Comparison of ENCODE assay signal across 19 cellular contexts in the genomic region with DNA sequence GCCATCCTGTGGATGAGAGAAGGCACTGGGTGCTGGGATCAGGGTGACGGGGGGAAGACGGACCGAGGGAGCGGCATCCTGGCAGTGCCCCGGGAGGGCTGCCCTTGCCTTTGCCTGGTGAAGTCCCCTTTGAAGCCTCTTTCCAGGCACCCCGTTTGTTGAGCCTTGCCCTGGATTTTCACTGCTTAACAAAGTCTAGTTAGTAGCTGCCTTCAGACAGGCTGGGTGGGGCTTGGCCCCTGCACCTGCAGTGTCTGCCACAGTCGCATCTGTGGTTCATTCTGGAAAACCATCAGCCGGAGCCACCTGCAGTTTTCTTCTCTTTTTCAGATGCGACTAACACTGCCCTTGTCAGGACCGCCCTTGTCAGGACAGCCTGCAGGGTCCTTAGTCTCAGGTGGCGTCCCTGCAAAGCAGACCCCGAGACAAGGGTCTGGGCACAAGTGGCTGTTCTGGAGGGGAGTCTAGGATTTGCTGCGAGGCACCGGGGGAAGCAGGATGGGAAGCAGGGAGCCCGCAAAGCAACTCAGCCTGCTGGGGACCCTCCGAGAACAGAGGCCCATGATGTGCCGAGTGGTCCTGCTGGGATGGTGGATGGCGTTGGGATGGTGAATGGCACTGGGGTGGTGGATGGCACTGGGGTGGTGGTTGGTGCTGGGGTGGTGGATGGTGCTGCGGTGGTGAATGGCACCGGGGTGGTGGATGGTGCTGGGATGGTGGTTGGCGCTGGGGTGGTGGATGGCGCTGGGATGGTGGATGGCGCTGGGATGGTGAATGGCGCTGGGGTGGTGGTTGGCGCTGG.
DNase-seq lines count a peak whose midpoint lies in the region; ATAC-seq and TF ChIP-seq lines count a peak whose summit lies in the region.
"Had no signal": no experiment of that assay in that cellular context is flagged by ENCODE, and none has a peak within 500 bp of the region (broad histone marks: within the 10 kb centered on the region; RNA-seq: fewer than 3 reads in every experiment).

No MANE protein-coding gene starts in this region.

- H3K4me1 Mint-ChIP-seq in activated B cell treated with CpG ODN at 0.5 μM for 24 hours, result peaks cover 8% of the 10 kb centered on the region
- H3K4me1 Mint-ChIP-seq: activated CD8-positive, alpha-beta memory T cell treated with anti-CD3 and anti-CD28 coated beads, Interleukin-2, amount 10 ng/mL, durations not matched to agents 7 days and 5 days; activated naive CD4-positive, alpha-beta T cell treated with anti-CD3 and anti-CD28 coated beads, Interleukin-2, amount 10 ng/mL, durations not matched to agents 7 days and 5 days had no signal

- DNase-seq in IMR-90 (no peak), activated B cell treated with CpG ODN at 0.5 μM for 24 hours (peak; percentile 8), mesenchymal stem cell (no peak), suprapubic skin (ENCODE audit: low spot score in 2 of 2) (peak; percentile 54 to 59), SW480 (ENCODE audit: low spot score) (no peak)
- no peak for DNase-seq in activated CD8-positive, alpha-beta memory T cell treated with anti-CD3 and anti-CD28 coated beads, Interleukin-2, amount 50 U/mL, for 48 hours
- DNase-seq in stimulated activated CD4-positive, alpha-beta T cell treated with anti-CD3 and anti-CD28 coated beads, Interleukin-1b, Interleukin-23, amount 100 ng/mL, for 48 hours, result no peak
- DNase-seq: activated CD4-positive, alpha-beta T cell treated with anti-CD3 and anti-CD28 coated beads, Interleukin-2, amount 50 U/mL, for 1 hour; activated CD8-positive, alpha-beta memory T cell treated with anti-CD3 and anti-CD28 coated beads, Interleukin-2, amount 10 ng/mL, durations not matched to agents 7 days and 5 days; activated naive CD4-positive, alpha-beta T cell treated with anti-CD3 and anti-CD28 coated beads, Interleukin-2, amount 10 ng/mL, durations not matched to agents 7 days and 5 days; Calu3; colonic mucosa; effector CD8-positive, alpha-beta T cell; NCI-H1694; OCI-M1; small intestine had no signal

- intact Hi-C loops in IMR-90 (cut with micrococcal nuclease) (loop anchor here (2.0 kb wide), 2 partner anchors 37 to 147 kb away; partner anchors contain the start of gene COL5A1), activated B cell treated with CpG ODN at 0.5 μM for 24 hours (cut with micrococcal nuclease) (no loop called here)

- peaks cover 5% of the 10 kb centered on the region for H3K27me3 ChIP-seq in IMR-90 (ENCODE audit: control insufficient read depth, insufficient read depth, low read length)
- peaks cover 0 to 4% of the 10 kb centered on the region in 2 experiments for H3K27me3 ChIP-seq in mesenchymal stem cell (ENCODE audit: control insufficient read depth in 1 of 2, insufficient read depth in 1 of 2, low read length in 2 of 2)
- H3K27me3 ChIP-seq in suprapubic skin, result peaks cover 19% of the 10 kb centered on the region
- H3K27me3 ChIP-seq: colonic mucosa had no signal

- no peaks in the 10 kb centered on the region for H3K9me3 Mint-ChIP-seq in activated B cell treated with CpG ODN at 0.5 μM for 24 hours
- H3K9me3 Mint-ChIP-seq: activated naive CD4-positive, alpha-beta T cell treated with anti-CD3 and anti-CD28 coated beads, Interleukin-2, amount 10 ng/mL, durations not matched to agents 7 days and 5 days; activated T-helper 1 cell treated with anti-CD3 and anti-CD28 coated beads, Interleukin-12 subunit alpha, Interleukin-12 subunit beta, Interleukin-2, Interleukin-4 antibody, amounts not matched to agents 30 ng/mL and 10 ng/mL and 1 ng/mL, durations not matched to agents 14 hours and 24 hours and 36 hours; type B pancreatic cell had no signal

- H3K79me1 ChIP-seq in IMR-90 (ENCODE audit: low read depth in 1 of 2, low read length in 2 of 2) (no peaks in the 10 kb centered on the region; a peak in 1 of 4 replicates), mesenchymal stem cell (replicated peaks; ENCODE audit: low read length, poor library complexity, severe bottlenecking) (no peaks in the 10 kb centered on the region)

- H4K91ac ChIP-seq in IMR-90 (ENCODE audit: insufficient read depth, low read depth, low read length), result no peak overlapping the region; the same call in 1 of the 2 replicates
- peak overlapping the region; percentile 70 for H4K91ac ChIP-seq in mesenchymal stem cell (ENCODE audit: low read length)

- POLR2A ChIA-PET in IMR-90 (lab: Charles Lee; ENCODE audit: unreplicated experiment) (no interaction called here), activated B cell treated with CpG ODN at 0.5 μM for 24 hours (lab: Charles Lee) (interaction anchor here (1.6 kb wide), 1 partner anchor 18 kb away, joined by 3 read pairs; no protein-coding TSS in a partner anchor)

- no peak for ATAC-seq in IMR-90 (ENCODE audit: low read depth)
- no peak for ATAC-seq in activated B cell treated with CpG ODN at 0.5 μM for 24 hours (ENCODE audit: low read depth)
- ATAC-seq: activated CD8-positive, alpha-beta memory T cell treated with anti-CD3 and anti-CD28 coated beads, Interleukin-2, amount 10 ng/mL, durations not matched to agents 7 days and 5 days had no signal

- no peak for TF ChIP-seq EP300 in suprapubic skin (IDR thresholded peaks at IDR 0.05)

- H3K56ac ChIP-seq in IMR-90 (ENCODE audit: extremely low read depth, insufficient read depth, low read length), result no peak overlapping the region

- H3K4me1 ChIP-seq in IMR-90 (ENCODE audit: control insufficient read depth, insufficient read depth, low read length) (peaks cover 24% of the 10 kb centered on the region), mesenchymal stem cell (ENCODE audit: control insufficient read depth, insufficient read depth, low read depth, low read length) (peaks cover 15% of the 10 kb centered on the region), suprapubic skin (peaks cover 9% of the 10 kb centered on the region)
- H3K4me1 ChIP-seq: colonic mucosa had no signal

- no peak overlapping the region for H3K4me3 Mint-ChIP-seq in activated B cell treated with CpG ODN at 0.5 μM for 24 hours
- H3K4me3 Mint-ChIP-seq: activated CD8-positive, alpha-beta memory T cell treated with anti-CD3 and anti-CD28 coated beads, Interleukin-2, amount 10 ng/mL, durations not matched to agents 7 days and 5 days; activated naive CD4-positive, alpha-beta T cell treated with anti-CD3 and anti-CD28 coated beads, Interleukin-2, amount 10 ng/mL, durations not matched to agents 7 days and 5 days; activated T-helper 1 cell treated with anti-CD3 and anti-CD28 coated beads, Interleukin-12 subunit alpha, Interleukin-12 subunit beta, Interleukin-2, Interleukin-4 antibody, amounts not matched to agents 30 ng/mL and 10 ng/mL and 1 ng/mL, durations not matched to agents 14 hours and 24 hours and 36 hours; type B pancreatic cell had no signal

- no peaks in the 10 kb centered on the region for H3K36me3 Mint-ChIP-seq in activated B cell treated with CpG ODN at 0.5 μM for 24 hours (ENCODE audit: low read depth)
- H3K36me3 Mint-ChIP-seq: activated CD8-positive, alpha-beta memory T cell treated with anti-CD3 and anti-CD28 coated beads, Interleukin-2, amount 10 ng/mL, durations not matched to agents 7 days and 5 days; activated naive CD4-positive, alpha-beta T cell treated with anti-CD3 and anti-CD28 coated beads, Interleukin-2, amount 10 ng/mL, durations not matched to agents 7 days and 5 days; type B pancreatic cell had no signal

- no peak overlapping the region for H3K4ac ChIP-seq in IMR-90 (ENCODE audit: low read depth, low read length)
- H3K4ac ChIP-seq in mesenchymal stem cell (ENCODE audit: low read depth in 1 of 2, low read length in 2 of 2), result peak overlapping the region; percentile 29 to 70

- H3K9me3 ChIP-seq in IMR-90 (ENCODE audit: control insufficient read depth, insufficient read depth, low read length) (no peaks in the 10 kb centered on the region), mesenchymal stem cell (ENCODE audit: control insufficient read depth, low read length) (no peaks in the 10 kb centered on the region), suprapubic skin (no peaks in the 10 kb centered on the region)
- H3K9me3 ChIP-seq: colonic mucosa had no signal

- H2BK12ac ChIP-seq in mesenchymal stem cell (ENCODE audit: low read length in 2 of 2), result peak overlapping the region; percentile 88 to 90

- no peak overlapping the region for H2BK5ac ChIP-seq in IMR-90 (ENCODE audit: low read depth, low read length, poor library complexity, severe bottlenecking)
- H2BK5ac ChIP-seq in mesenchymal stem cell (ENCODE audit: low read depth, low read length, poor library complexity, severe bottlenecking), result no peak overlapping the region

- peaks cover 8% of the 10 kb centered on the region for H3K9me1 ChIP-seq in IMR-90 (ENCODE audit: insufficient read depth, low read length)

- CTCF ChIA-PET in IMR-90 (lab: Yijun Ruan, JAX) (no interaction called here), activated B cell treated with CpG ODN at 0.5 μM for 24 hours (lab: Charles Lee) (no interaction called here)

- WGBS in IMR-90 (ENCODE audit: extremely low coverage in 2 of 2, insufficient read length in 1 of 2), 2 experiments, result 89% methylated on average over 16 of the region's 25 CpGs; no CpG with 5 or more reads in 1 of the 2 experiments
- WGBS in mesenchymal stem cell, result 94% methylated on average over 25 of the region's 25 CpGs
- 86% methylated on average over 21 of the region's 25 CpGs for WGBS in suprapubic skin

- H3K14ac ChIP-seq in IMR-90 (replicated peaks; ENCODE audit: low read depth, low read length) (no peak overlapping the region), mesenchymal stem cell (ENCODE audit: low read length in 2 of 2) (peak overlapping the region in 1 of 2 experiments; percentile 1)

- H2BK15ac ChIP-seq in IMR-90 (ENCODE audit: low read depth, low read length) (no peak overlapping the region), mesenchymal stem cell (ENCODE audit: low read depth, poor library complexity, severe bottlenecking) (peak overlapping the region; percentile 88)

- H3K18ac ChIP-seq in IMR-90 (ENCODE audit: low read depth, low read length) (no peak overlapping the region; the same call in 1 of the 2 replicates), mesenchymal stem cell (ENCODE audit: low read depth in 1 of 2, low read length in 2 of 2) (peak overlapping the region; percentile 95 to 96)

- no peak overlapping the region for H2BK20ac ChIP-seq in IMR-90 (ENCODE audit: low read depth, low read length)

- H3K36me3 ChIP-seq in IMR-90 (ENCODE audit: control insufficient read depth, insufficient read depth, low read length), result no peaks in the 10 kb centered on the region
- H3K36me3 ChIP-seq in mesenchymal stem cell (ENCODE audit: control insufficient read depth in 1 of 2, insufficient read depth in 2 of 2, low read depth in 1 of 2, low read length in 2 of 2), result peaks cover 0 to 7% of the 10 kb centered on the region in 2 experiments
- H3K36me3 ChIP-seq in suprapubic skin, result no peaks in the 10 kb centered on the region
- H3K36me3 ChIP-seq: colonic mucosa had no signal

- H2AFZ ChIP-seq in IMR-90 (replicated peaks; ENCODE audit: low read length, poor library complexity) (peak overlapping the region; percentile 46), mesenchymal stem cell (ENCODE audit: low read depth, low read length) (no peak overlapping the region)

- in situ Hi-C loops in IMR-90 (cut with MboI; ENCODE audit: low sequenced_read_pairs), result no loop called here

- H3K9ac ChIP-seq in IMR-90 (ENCODE audit: low read depth, low read length), result no peak overlapping the region
- no peak overlapping the region for H3K9ac ChIP-seq in mesenchymal stem cell (ENCODE audit: low read length)

- H3K27ac ChIP-seq in IMR-90 (ENCODE audit: insufficient read depth, low read length) (no peak overlapping the region), mesenchymal stem cell (ENCODE audit: low read length, poor library complexity, severe bottlenecking) (no peak overlapping the region), suprapubic skin (no peak overlapping the region)
- H3K27ac ChIP-seq: colonic mucosa, VCaP had no signal

- H2AK5ac ChIP-seq in IMR-90 (ENCODE audit: low read depth, low read length) (peak overlapping the region; percentile 81; the same call in 1 of the 2 replicates), mesenchymal stem cell (ENCODE audit: low read length, severe bottlenecking) (no peak overlapping the region)

- TF ChIP-seq CTCF in IMR-90 (conservative IDR thresholded peaks at IDR 0.05; ENCODE audit: low read depth, low read length) (no peak), activated B cell treated with CpG ODN at 0.5 μM for 24 hours (IDR thresholded peaks at IDR 0.05) (no peak), suprapubic skin (IDR thresholded peaks at IDR 0.05) (no peak)

- dilution Hi-C loops in IMR-90 (cut with HindIII; ENCODE audit: low sequenced_read_pairs, unreplicated experiment), result no loop called here

- H3K4me3 ChIP-seq in IMR-90 (ENCODE audit: insufficient read depth, low read depth, low read length), result no peak overlapping the region
- no peak overlapping the region for H3K4me3 ChIP-seq in mesenchymal stem cell (ENCODE audit: insufficient read depth in 1 of 2, low read depth in 1 of 2, low read length in 2 of 2)
- no peak overlapping the region for H3K4me3 ChIP-seq in suprapubic skin
- H3K4me3 ChIP-seq: colonic mucosa had no signal

- no TSS peak for BruUV-seq in IMR-90 (replicated peaks; lab: Mats Ljungman, UMichigan)

- H4K8ac ChIP-seq in IMR-90 (ENCODE audit: low read depth in 2 of 2, low read length in 2 of 2), result no peak overlapping the region
- peak overlapping the region; percentile 70 for H4K8ac ChIP-seq in mesenchymal stem cell (ENCODE audit: low read length)

- TF ChIP-seq POLR2A in IMR-90 (IDR thresholded peaks at IDR 0.05; ENCODE audit: low read depth, low read length) (no peak), suprapubic skin (IDR thresholded peaks at IDR 0.05) (no peak)

- H3K4me2 ChIP-seq in IMR-90 (ENCODE audit: low read depth, low read length) (no peak overlapping the region), mesenchymal stem cell (ENCODE audit: low read length, poor library complexity, severe bottlenecking) (no peak overlapping the region)

- H4K20me1 ChIP-seq in IMR-90 (ENCODE audit: insufficient read depth, low read length), result no peaks in the 10 kb centered on the region

- no peak for TF ChIP-seq RAD21 in IMR-90 (IDR thresholded peaks at IDR 0.05; ENCODE audit: low read length)

- no peak overlapping the region for H3K27ac Mint-ChIP-seq in activated B cell treated with CpG ODN at 0.5 μM for 24 hours
- H3K27ac Mint-ChIP-seq: activated CD8-positive, alpha-beta memory T cell treated with anti-CD3 and anti-CD28 coated beads, Interleukin-2, amount 10 ng/mL, durations not matched to agents 7 days and 5 days; activated naive CD4-positive, alpha-beta T cell treated with anti-CD3 and anti-CD28 coated beads, Interleukin-2, amount 10 ng/mL, durations not matched to agents 7 days and 5 days; activated T-helper 1 cell treated with anti-CD3 and anti-CD28 coated beads, Interleukin-12 subunit alpha, Interleukin-12 subunit beta, Interleukin-2, Interleukin-4 antibody, amounts not matched to agents 30 ng/mL and 10 ng/mL and 1 ng/mL, durations not matched to agents 14 hours and 24 hours and 36 hours; type B pancreatic cell had no signal

- H2BK120ac ChIP-seq in IMR-90 (ENCODE audit: low read depth, low read length), result peak overlapping the region; percentile 19; the same call in 1 of the 2 replicates
- peak overlapping the region; percentile 50 for H2BK120ac ChIP-seq in mesenchymal stem cell (ENCODE audit: low read depth, low read length)

- no peak overlapping the region for H2AK9ac ChIP-seq in IMR-90 (replicated peaks; ENCODE audit: low read depth, low read length, poor library complexity)

- H3K23ac ChIP-seq in IMR-90 (ENCODE audit: low read depth, low read length), result no peak overlapping the region
- no peak overlapping the region for H3K23ac ChIP-seq in mesenchymal stem cell (ENCODE audit: low read length in 2 of 2)

- H4K5ac ChIP-seq in IMR-90 (ENCODE audit: low read depth, low read length), result no peak overlapping the region; the same call in 1 of the 2 replicates

- peaks cover 15% of the 10 kb centered on the region for H3K27me3 Mint-ChIP-seq in activated B cell treated with CpG ODN at 0.5 μM for 24 hours
- H3K27me3 Mint-ChIP-seq: activated CD8-positive, alpha-beta memory T cell treated with anti-CD3 and anti-CD28 coated beads, Interleukin-2, amount 10 ng/mL, durations not matched to agents 7 days and 5 days had no signal

Comparison
In these comparisons a context has a peak if more than half of its experiments do, and no peak if none do; other contexts are left out.
1. DNase-seq: peak in activated B cell treated with CpG ODN at 0.5 μM for 24 hours (single experiment) and suprapubic skin (2 of 2); none in IMR-90 (single experiment), mesenchymal stem cell (single experiment), SW480 (single experiment), activated CD8-positive, alpha-beta memory T cell treated with anti-CD3 and anti-CD28 coated beads, Interleukin-2, amount 50 U/mL, for 48 hours (single experiment) and stimulated activated CD4-positive, alpha-beta T cell treated with anti-CD3 and anti-CD28 coated beads, Interleukin-1b, Interleukin-23, amount 100 ng/mL, for 48 hours (single experiment).